ENCODE assay signal across 8 cellular contexts in the genomic region with DNA sequence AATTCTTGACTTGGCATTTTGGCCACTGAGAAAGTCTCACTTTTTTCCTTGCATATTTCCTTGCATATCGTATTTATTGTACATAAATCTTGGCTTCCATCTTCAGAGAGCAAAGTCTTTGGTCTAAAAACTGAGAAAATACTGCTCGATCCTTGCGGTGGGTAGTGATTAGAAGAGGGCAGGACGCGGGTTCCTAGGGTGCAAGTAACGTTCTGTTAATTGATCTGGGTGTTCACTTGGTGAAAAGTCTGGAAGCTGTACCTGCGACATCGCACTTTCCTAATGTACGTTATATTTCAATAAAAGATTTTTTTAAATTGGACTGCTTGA. TPM values are rescaled to one million over a fixed set of nuclear protein-coding genes. Genes with fewer than 3 reads are reported as not detected.
A peak's percentile ranks its signal among the peaks of the same experiment; 100 is the strongest.
DNase-seq lines count a peak whose midpoint lies in the region; ATAC-seq and TF ChIP-seq lines count a peak whose summit lies in the region.

No MANE protein-coding gene starts in this region.

- intact Hi-C loops in mammary epithelial cell (cut with micrococcal nuclease), result no loop called here

- H4K20me1 ChIP-seq in mammary epithelial cell (ENCODE audit: insufficient read depth, low read length), result no peaks in the 10 kb centered on the region

- H3K4me3 ChIP-seq in mammary epithelial cell (replicated peaks in 1 of 3; ENCODE audit: insufficient read depth in 1 of 3, low read depth in 2 of 3, low read length in 3 of 3) (no peak overlapping the region), neutrophil (ENCODE audit: low read depth in 1 of 2, low read length in 1 of 2) (peak overlapping the region; percentile 22 to 30)

- H3K36me3 ChIP-seq in mammary epithelial cell (ENCODE audit: insufficient read depth, low read length) (peaks cover 2% of the 10 kb centered on the region), neutrophil (peaks cover 16% of the 10 kb centered on the region)

- H3K9me3 ChIP-seq in mammary epithelial cell (replicated peaks; ENCODE audit: insufficient read depth, low read length) (no peaks in the 10 kb centered on the region), neutrophil (no peaks in the 10 kb centered on the region)

- TF ChIP-seq CTCF in mammary epithelial cell (conservative IDR thresholded peaks at IDR 0.05 in 1 of 2, IDR thresholded peaks at IDR 0.05 in 1 of 2; ENCODE audit: extremely low read depth in 1 of 2, insufficient read depth in 1 of 2, low read depth in 1 of 2, low read length in 2 of 2) (no peak), neutrophil (IDR thresholded peaks at IDR 0.05) (no peak)

- in situ Hi-C loops in mammary epithelial cell (cut with MboI; ENCODE audit: low sequenced_read_pairs in 2 of 2), result no loop called here

- ATAC-seq in HG03520 (IDR thresholded peaks at IDR 0.05; ENCODE audit: unreplicated experiment) (peak; percentile 1), GM19023 (IDR thresholded peaks at IDR 0.05; ENCODE audit: unreplicated experiment) (no peak)

- H3K79me2 ChIP-seq in mammary epithelial cell (ENCODE audit: insufficient read depth, low read length), result peaks cover 36% of the 10 kb centered on the region

- no peak overlapping the region for H3K9ac ChIP-seq in mammary epithelial cell (ENCODE audit: insufficient read depth, low read length)

- CTCF ChIA-PET in mammary epithelial cell (lab: Charles Lee; ENCODE audit: low non-redundant PET), result interaction anchor here (0.6 kb wide), 1 partner anchor 14 kb away, joined by 12 read pairs; no protein-coding TSS in a partner anchor

- dilution Hi-C loops in mammary epithelial cell (cut with HindIII; ENCODE audit: low sequenced_read_pairs), result no loop called here

- BruUV-seq in mammary epithelial cell (replicated peaks; lab: Mats Ljungman, UMichigan), result no TSS peak

- H3K4me2 ChIP-seq in mammary epithelial cell (ENCODE audit: insufficient read depth, low read depth, low read length), result peak overlapping the region; percentile 65

- H3K27me3 ChIP-seq in mammary epithelial cell (ENCODE audit: insufficient read depth, low read length), result no peaks in the 10 kb centered on the region
- H3K27me3 ChIP-seq in neutrophil, result no peaks in the 10 kb centered on the region

- peaks cover 57% of the 10 kb centered on the region for H3K4me1 ChIP-seq in mammary epithelial cell (ENCODE audit: insufficient read depth, low read length)
- H3K4me1 ChIP-seq in neutrophil (ENCODE audit: control insufficient read depth in 1 of 2, insufficient read depth in 1 of 2, low read depth in 1 of 2, low read length in 1 of 2), result peaks cover 83% of the 10 kb centered on the region in 2 experiments

- DNase-seq in D341Med (ENCODE audit: low spot score) (peak; percentile 28), mammary epithelial cell (no peak), OCI-M1 (lab: John Stamatoyannopoulos, UW) (no peak), cerebellar cortex (ENCODE audit: low spot score) (no peak), NCI-H774 (lab: John Stamatoyannopoulos, UW) (no peak)

- H3K27ac ChIP-seq in mammary epithelial cell (ENCODE audit: insufficient read depth, low read depth, low read length) (peak overlapping the region; percentile 70), neutrophil (peak overlapping the region; percentile 96)

- WGBS in mammary epithelial cell (ENCODE audit: low coverage, missing lambda C conversion rate), result 64% methylated on average over 9 of the region's 9 CpGs

- H2AFZ ChIP-seq in mammary epithelial cell (ENCODE audit: low read depth, low read length), result no peak overlapping the region

RNA-seq across cellular contexts. Expression of a gene that starts 0.8 kb away (rescaled TPM):
- 10 to 100 TPM in 1 of 2 donors, 1 to 10 TPM in 1; 5.7 to 54.7 TPM for total RNA-seq in mammary epithelial cell
- 15.3 TPM for polyA plus RNA-seq in mammary epithelial cell
- 9.2 TPM for polyA minus RNA-seq in mammary epithelial cell

RNA-seq across cellular contexts. Expression of a gene that starts 24.1 kb away (rescaled TPM):
- total RNA-seq in mammary epithelial cell, result not detected
- polyA plus RNA-seq in mammary epithelial cell, result 0.07 TPM
- not detected for polyA minus RNA-seq in mammary epithelial cell

RNA-seq across cellular contexts. Expression of a gene that starts 43.7 kb away (rescaled TPM):
- 1 to 10 TPM; 3.7 to 3.9 TPM for total RNA-seq in mammary epithelial cell
- polyA plus RNA-seq in mammary epithelial cell, result 1.3 TPM
- polyA minus RNA-seq in mammary epithelial cell, result 1.3 TPM

Comparison
In these comparisons a context has a peak if more than half of its experiments do, and no peak if none do; other contexts are left out.
1. H3K4me3 ChIP-seq: peak in neutrophil (2 of 2); none in mammary epithelial cell (0 of 3).